ENCODE assay signal across 10 cellular contexts in the genomic region with DNA sequence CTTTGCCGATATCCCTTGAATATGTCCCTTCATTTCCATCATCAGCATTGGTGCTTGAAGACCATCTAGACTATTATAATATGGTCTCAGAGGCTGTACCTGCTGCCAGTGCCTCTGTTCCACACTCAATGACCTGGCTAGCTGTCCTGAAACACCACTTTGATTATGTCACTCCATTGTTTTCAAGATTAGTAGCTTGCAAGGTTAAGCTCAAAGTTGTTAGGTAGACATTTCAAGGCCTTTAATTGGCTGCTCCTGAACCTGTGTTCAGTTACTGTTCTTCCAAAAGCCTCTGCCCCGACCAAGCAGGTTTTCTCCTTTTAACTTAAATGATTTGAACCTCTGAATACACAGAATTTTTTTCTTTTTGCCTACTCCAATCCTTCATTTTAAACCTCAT.
"Had no signal": no experiment of that assay in that cellular context is flagged by ENCODE, and none has a peak within 500 bp of the region (broad histone marks: within the 10 kb centered on the region; RNA-seq: fewer than 3 reads in every experiment).

No MANE protein-coding gene starts in this region.

- H3K36me3 ChIP-seq: HAP-1 had no signal

- DNase-seq: GM23248, GOT3, H7, HFFc6, IMR-90, KBM-7 had no signal

- H2AFZ ChIP-seq: GM23248 had no signal

- H3K4me3 ChIP-seq: GM23248, HAP-1 had no signal

- H3K4me2 ChIP-seq: KMS-11 had no signal

- H3K27ac ChIP-seq: GM23248, KMS-11 had no signal

- H3K9me3 ChIP-seq: HAP-1 had no signal

- H3K9ac ChIP-seq: GM23248, KMS-11 had no signal

- ATAC-seq: HCT116 had no signal

- FAIRE-seq: HTR-8/SVneo had no signal
